In genomic region chr3:58242340-58242739, GRCh38 we compare ENCODE assay signal across 27 cellular contexts. TPM values are rescaled to one million over a fixed set of nuclear protein-coding genes. Genes with fewer than 3 reads are reported as not detected.
A peak's percentile ranks its signal among the peaks of the same experiment; 100 is the strongest.
DNase-seq lines count a peak whose midpoint lies in the region; ATAC-seq and TF ChIP-seq lines count a peak whose summit lies in the region.
"Had no signal": no experiment of that assay in that cellular context is flagged by ENCODE, and none has a peak within 500 bp of the region (broad histone marks: within the 10 kb centered on the region; RNA-seq: fewer than 3 reads in every experiment).

No MANE protein-coding gene starts in this region.

- H3K27ac ChIP-seq in adrenal gland (peak overlapping the region in 2 of 5 donors; percentile 32 to 62), stomach (peak overlapping the region in 3 of 5 donors; percentile 19 to 27 (median 25)), mesendoderm (ENCODE audit: low read depth, low read length) (no peak overlapping the region)
- H3K27ac ChIP-seq: ascending aorta, esophagus muscularis mucosa, upper lobe of right lung had no signal

- H3K36me3 ChIP-seq in adrenal gland (replicated peaks in 1 of 2) (no peaks in the 10 kb centered on the region), stomach (no peaks in the 10 kb centered on the region), mesendoderm (ENCODE audit: control insufficient read depth, insufficient read depth, low read length) (no peaks in the 10 kb centered on the region)
- H3K36me3 ChIP-seq: ascending aorta, esophagus muscularis mucosa, upper lobe of right lung had no signal

- no peak overlapping the region for H3K9ac ChIP-seq in mesendoderm (ENCODE audit: low read length)

- DNase-seq in M059J (ENCODE audit: low read depth) (peak; percentile 21), adrenal gland (peak in 6 of 7 donors; percentile 37 to 66 (median 52)), foreskin fibroblast (peak; percentile 18 to 30), stomach (peak; percentile 33), mesendoderm (no peak)
- no peak for DNase-seq in activated CD4-positive, alpha-beta T cell treated with anti-CD3 and anti-CD28 coated beads for 48 hours
- DNase-seq: activated CD4-positive, CD25-positive, alpha-beta regulatory T cell; activated effector memory CD4-positive, alpha-beta T cell treated with anti-CD3 and anti-CD28 coated beads, Interleukin-2, amount 50 U/mL, for 16 hours; activated T-cell treated with anti-CD3 and anti-CD28 coated beads, Interleukin-2, amount 50 U/mL, for 24 hours; caudate nucleus; DMS79 treated with DMSO at 0.1 percent for 48 hours; effector memory CD8-positive, alpha-beta T cell; immature natural killer cell; NCI-H1092; NCI-H1694; NCI-H446; NCI-H82; RPMI8226; stimulated activated CD4-positive, alpha-beta T cell treated with anti-CD3 and anti-CD28 coated beads, Interleukin-1b, Interleukin-23, amount 100 ng/mL, for 48 hours; stimulated activated CD8-positive, alpha-beta memory T cell treated with anti-CD3 and anti-CD28 coated beads, Interleukin-4, amount 100 ng/mL, for 48 hours; upper lobe of right lung had no signal

- no peak overlapping the region for H4K5ac ChIP-seq in mesendoderm (ENCODE audit: low read length)

- no peak overlapping the region for H3K4me2 ChIP-seq in mesendoderm (ENCODE audit: low read length)
- H3K4me2 ChIP-seq: GM23338 had no signal

- H3K4me3 ChIP-seq in adrenal gland (no peak overlapping the region), foreskin fibroblast (ENCODE audit: low read depth in 1 of 2, low read length in 2 of 2) (no peak overlapping the region), stomach (no peak overlapping the region), mesendoderm (ENCODE audit: low read length) (no peak overlapping the region)
- H3K4me3 ChIP-seq: ascending aorta, esophagus muscularis mucosa, GM23338, upper lobe of right lung had no signal

- H2AK5ac ChIP-seq in mesendoderm (ENCODE audit: low read length), result no peak overlapping the region

- H3K27me3 ChIP-seq in adrenal gland, result no peaks in the 10 kb centered on the region
- H3K27me3 ChIP-seq in stomach, result no peaks in the 10 kb centered on the region
- no peaks in the 10 kb centered on the region for H3K27me3 ChIP-seq in mesendoderm (ENCODE audit: insufficient read depth, low read length, poor library complexity)
- H3K27me3 ChIP-seq: ascending aorta, esophagus muscularis mucosa, upper lobe of right lung had no signal

- no peak overlapping the region for H4K8ac ChIP-seq in mesendoderm (ENCODE audit: low read depth, low read length)

- TF ChIP-seq POLR2A in adrenal gland (IDR thresholded peaks at IDR 0.05), result no peak
- no peak for TF ChIP-seq POLR2A in stomach (IDR thresholded peaks at IDR 0.05)

- no peaks in the 10 kb centered on the region for H3K79me2 ChIP-seq in mesendoderm (ENCODE audit: control insufficient read depth, insufficient read depth, low read length)

- no peak overlapping the region for H2BK15ac ChIP-seq in mesendoderm (replicated peaks; ENCODE audit: low read depth)

- TF ChIP-seq CTCF in adrenal gland (IDR thresholded peaks at IDR 0.05) (no peak), foreskin fibroblast (IDR thresholded peaks at IDR 0.05; ENCODE audit: low read depth, low read length) (no peak), stomach (IDR thresholded peaks at IDR 0.05) (no peak)

- WGBS in adrenal gland, 4 donors, result 38 to 55% (median 48%) methylated on average over 1 of the region's 1 CpG
- WGBS in stomach, 5 donors, result 24 to 53% (median 32%) methylated on average over 1 of the region's 1 CpG
- WGBS in mesendoderm (ENCODE audit: extremely low coverage, insufficient coverage, low lambda C conversion rate), result no CpG with 5 or more reads among the region's 1 CpG

- H2BK5ac ChIP-seq in mesendoderm (ENCODE audit: low read length), result no peak overlapping the region

- H3K23ac ChIP-seq in mesendoderm (ENCODE audit: low read length), result no peak overlapping the region

- H3K4ac ChIP-seq in mesendoderm (ENCODE audit: low read depth, low read length), result no peak overlapping the region

- H3K79me1 ChIP-seq in mesendoderm (ENCODE audit: low read length), result no peaks in the 10 kb centered on the region

- ATAC-seq in GM18868 (IDR thresholded peaks at IDR 0.05; ENCODE audit: unreplicated experiment), result no peak
- ATAC-seq: effector memory CD8-positive, alpha-beta T cell; GM23338; upper lobe of right lung had no signal

- H2BK120ac ChIP-seq in mesendoderm (ENCODE audit: low read depth, low read length), result no peak overlapping the region

- no peak for TF ChIP-seq EP300 in stomach (IDR thresholded peaks at IDR 0.05)

- H3K4me1 ChIP-seq in adrenal gland (replicated peaks in 1 of 2) (peaks cover 8 to 24% of the 10 kb centered on the region in 2 donors), stomach (peaks cover 4 to 55% (median 23%) of the 10 kb centered on the region in 4 donors), mesendoderm (ENCODE audit: control insufficient read depth, low read depth, low read length) (peaks cover 4% of the 10 kb centered on the region)
- H3K4me1 ChIP-seq: ascending aorta had no signal

- H3K9me3 ChIP-seq in adrenal gland (replicated peaks in 1 of 3), result no peaks in the 10 kb centered on the region
- no peaks in the 10 kb centered on the region for H3K9me3 ChIP-seq in stomach
- H3K9me3 ChIP-seq: ascending aorta, esophagus muscularis mucosa, upper lobe of right lung had no signal

- H3K56ac ChIP-seq in mesendoderm (ENCODE audit: low read length), result no peak overlapping the region

- intact Hi-C loops in adrenal gland (cut with DNase I) (loop anchor here in 1 of 2 donors (10.0 kb wide), 1 partner anchor 52 kb away; no protein-coding TSS in a partner anchor), stomach (cut with DNase I; ENCODE audit: low total_unique reads) (no loop called here)

- H3K18ac ChIP-seq in mesendoderm (ENCODE audit: low read length), result no peak overlapping the region

RNA-seq across cellular contexts. Expression of gene ABHD6, which starts 4.7 kb away (rescaled TPM):
- total RNA-seq in M059J (2014; rRNA removed; shearing (Covaris generic)), result 11.6 and 11.9 TPM in 2 replicates
- total RNA-seq in adrenal gland, result 10 to 100 TPM; 17.2 to 36.6 (median 27.8) TPM
- 10 to 100 TPM; 10.2 to 28.0 (median 14.6) TPM for polyA plus RNA-seq in adrenal gland
- total RNA-seq in stomach, result 10 to 100 TPM in 3 of 5 donors, 1 to 10 TPM in 2; 5.8 to 22.8 (median 12.2) TPM
- polyA plus RNA-seq in stomach, result 1 to 10 TPM; 4.3 to 6.2 (median 4.6) TPM
- polyA plus RNA-seq in mesendoderm (2013, experiment 1 of 2), result 2.7 TPM
- 2.5 TPM for polyA plus RNA-seq in mesendoderm (2013, experiment 2 of 2)

RNA-seq across cellular contexts. Expression of gene DNASE1L3, which starts 31.6 kb away (rescaled TPM):
- not detected in 2 replicates for total RNA-seq in M059J (2014; rRNA removed; shearing (Covaris generic))
- 10 to 100 TPM; 42.9 to 83.9 (median 58.4) TPM for total RNA-seq in adrenal gland
- 10 to 100 TPM; 29.2 to 57.6 (median 46.3) TPM for polyA plus RNA-seq in adrenal gland
- 10 to 100 TPM in 1 of 5 donors, 1 to 10 TPM in 1, under 1 TPM in 1, not detected in 2; 0.43 to 10.4 (median 5.1) TPM for total RNA-seq in stomach
- 1 to 10 TPM in 2 of 3 donors, under 1 TPM in 1; 0.44 to 4.4 (median 1.8) TPM for polyA plus RNA-seq in stomach
- polyA plus RNA-seq in mesendoderm (2013, experiment 1 of 2), result not detected
- polyA plus RNA-seq in mesendoderm (2013, experiment 2 of 2), result not detected
- total RNA-seq: GM23338; IMR-90; T-helper 1 cell treated with Interleukin-12 subunit alpha and Interleukin-12 subunit beta and Interleukin-4 antibody, amounts not matched to agents 30 ng/mL and 1 ng/mL, for 36 hours had no signal
- polyA plus RNA-seq: GM23338, IMR-90 had no signal

Comparison
In these comparisons a context has a peak if more than half of its experiments do, and no peak if none do; other contexts are left out.
1. DNase-seq: peak in M059J (single experiment), adrenal gland (6 of 7), foreskin fibroblast (2 of 2) and stomach (single experiment); none in activated CD4-positive, alpha-beta T cell treated with anti-CD3 and anti-CD28 coated beads for 48 hours (single experiment) and mesendoderm (single experiment).